Comparison of ENCODE assay signal across 9 cellular contexts in the genomic region with DNA sequence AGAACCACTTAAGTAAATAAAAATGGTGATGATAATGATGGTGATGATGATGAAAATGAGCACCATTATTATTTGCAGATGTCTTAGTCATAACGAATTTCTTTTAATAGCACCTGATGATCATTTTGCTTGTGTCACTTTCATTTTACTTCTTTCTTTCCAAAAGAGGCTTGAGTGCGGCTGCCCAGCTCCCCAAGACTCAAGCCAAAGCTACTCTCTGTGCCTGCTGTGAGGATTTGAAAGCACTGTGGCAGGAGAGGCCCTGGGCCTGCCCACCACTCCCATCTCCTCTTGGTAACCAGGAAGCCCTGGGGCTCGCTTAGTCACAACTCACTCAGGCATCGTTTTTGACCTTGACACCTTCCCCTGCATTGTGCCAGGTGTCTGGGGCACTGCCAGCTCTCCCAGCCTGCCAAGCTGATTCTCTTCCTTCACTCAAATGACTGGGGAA. TPM values are rescaled to one million over a fixed set of nuclear protein-coding genes. Genes with fewer than 3 reads are reported as not detected.
A peak's percentile ranks its signal among the peaks of the same experiment; 100 is the strongest.
DNase-seq lines count a peak whose midpoint lies in the region; ATAC-seq, FAIRE-seq and TF ChIP-seq lines count a peak whose summit lies in the region.
"Had no signal": no experiment of that assay in that cellular context is flagged by ENCODE, and none has a peak within 500 bp of the region (broad histone marks: within the 10 kb centered on the region; RNA-seq: fewer than 3 reads in every experiment).

No MANE protein-coding gene starts in this region.

- H3K4me1 ChIP-seq in endothelial cell of umbilical vein (ENCODE audit: control insufficient read depth, extremely low read depth, insufficient read depth, low read length) (peaks cover 35% of the 10 kb centered on the region), thoracic aorta (ENCODE audit: control insufficient read depth in 1 of 2, low read depth in 2 of 2) (peaks cover 29 to 52% of the 10 kb centered on the region in 2 donors), A673 (ENCODE audit: insufficient read depth, low read length, poor library complexity, severe bottlenecking) (peaks cover 48% of the 10 kb centered on the region)

- H2AFZ ChIP-seq in endothelial cell of umbilical vein (ENCODE audit: low read depth, low read length) = no peak overlapping the region

- intact Hi-C loops in endothelial cell of umbilical vein (cut with micrococcal nuclease) = no loop called here
- intact Hi-C loops in A673 (cut with micrococcal nuclease; ENCODE audit: unreplicated experiment) = no loop called here

- H3K4me3 ChIP-seq in endothelial cell of umbilical vein (replicated peaks in 1 of 3; ENCODE audit: insufficient read depth in 1 of 3, low read depth in 1 of 3, low read length in 3 of 3) (no peak overlapping the region), thoracic aorta (no peak overlapping the region), A673 (ENCODE audit: low read depth, low read length, poor library complexity, severe bottlenecking) (no peak overlapping the region)

- H3K9me1 ChIP-seq in endothelial cell of umbilical vein (replicated peaks; ENCODE audit: control insufficient read depth, extremely low read depth, insufficient read depth, low read length) = no peaks in the 10 kb centered on the region

- H3K4me2 ChIP-seq in endothelial cell of umbilical vein (ENCODE audit: insufficient read depth, low read length) = peak overlapping the region; percentile 18

- BruUV-seq in endothelial cell of umbilical vein (replicated peaks; lab: Mats Ljungman, UMichigan) (no TSS peak), A673 (replicated peaks; lab: Mats Ljungman, UMichigan) (no TSS peak)

- CTCF ChIA-PET in endothelial cell of umbilical vein (lab: Charles Lee) = interaction anchor here (2.7 kb wide), 1 partner anchor 20 kb away, joined by 13 read pairs; no protein-coding TSS in a partner anchor
- CTCF ChIA-PET in A673 (lab: Charles Lee) = no interaction called here

- DNase-seq in NCI-H2081 treated with DMSO at 0.1 percent for 48 hours (lab: John Stamatoyannopoulos, UW) (peak; percentile 87), endothelial cell of umbilical vein (ENCODE audit: low read depth, low spot score) (peak; percentile 83), thoracic aorta (ENCODE audit: low spot score) (no peak), A673 (ENCODE audit: low spot score) (no peak), middle frontal gyrus (ENCODE audit: extremely low spot score, low spot score) (no peak), superior temporal gyrus (ENCODE audit: extremely low spot score) (no peak), NCI-H82 treated with DMSO at 0.1 percent for 48 hours (lab: John Stamatoyannopoulos, UW; ENCODE audit: unreplicated experiment) (no peak)
- DNase-seq: activated naive CD8-positive, alpha-beta T cell treated with anti-CD3 and anti-CD28 coated beads, Interleukin-2, amount 10 ng/mL, durations not matched to agents 7 days and 5 days had no signal

- dilution Hi-C loops in endothelial cell of umbilical vein (cut with MboI; ENCODE audit: extremely low pct_ligation_motif_present, low sequenced_read_pairs) = no loop called here

- POLR2A ChIA-PET in endothelial cell of umbilical vein (lab: Charles Lee) (interaction anchor here (0.7 kb wide), 1 partner anchor 41 kb away, joined by 4 read pairs; the partner anchor contains the start of gene RPL37A), A673 (lab: Charles Lee; ENCODE audit: low non-redundant PET) (no interaction called here)

- peak; percentile 44 for FAIRE-seq in endothelial cell of umbilical vein (lab: Jason Lieb, UNC)

- no peaks in the 10 kb centered on the region for H3K36me3 ChIP-seq in endothelial cell of umbilical vein (ENCODE audit: control insufficient read depth in 2 of 2, extremely low read depth in 1 of 2, insufficient read depth in 2 of 2, low read length in 2 of 2)
- no peaks in the 10 kb centered on the region for H3K36me3 ChIP-seq in thoracic aorta
- no peaks in the 10 kb centered on the region for H3K36me3 ChIP-seq in A673 (ENCODE audit: insufficient read depth, low read length, poor library complexity, severe bottlenecking)

- TF ChIP-seq POLR2A in endothelial cell of umbilical vein (IDR thresholded peaks at IDR 0.05; ENCODE audit: low read depth, low read length) = no peak

- H3K9me3 ChIP-seq in endothelial cell of umbilical vein (replicated peaks; ENCODE audit: control insufficient read depth, insufficient read depth, low read length) (no peaks in the 10 kb centered on the region), thoracic aorta (no peaks in the 10 kb centered on the region), A673 (ENCODE audit: low read depth, low read length, poor library complexity, severe bottlenecking) (no peaks in the 10 kb centered on the region)

- no peaks in the 10 kb centered on the region for H4K20me1 ChIP-seq in endothelial cell of umbilical vein (replicated peaks; ENCODE audit: control insufficient read depth, extremely low read depth, insufficient read depth, low read length)

- H3K27ac ChIP-seq in endothelial cell of umbilical vein (ENCODE audit: insufficient read depth, low read depth, low read length) = peak overlapping the region; percentile 19
- peak overlapping the region; percentile 74 to 93 for H3K27ac ChIP-seq in thoracic aorta
- H3K27ac ChIP-seq in A673 (ENCODE audit: low read depth, low read length, poor library complexity, severe bottlenecking) = no peak overlapping the region

- no peaks in the 10 kb centered on the region for H3K27me3 ChIP-seq in endothelial cell of umbilical vein (ENCODE audit: control insufficient read depth in 2 of 2, insufficient read depth in 2 of 2, low read length in 2 of 2)
- no peaks in the 10 kb centered on the region for H3K27me3 ChIP-seq in thoracic aorta (replicated peaks; ENCODE audit: insufficient read depth)
- H3K27me3 ChIP-seq in A673 (replicated peaks; ENCODE audit: insufficient read depth, low read depth, low read length, poor library complexity) = no peaks in the 10 kb centered on the region

- TF ChIP-seq CTCF in endothelial cell of umbilical vein (IDR thresholded peaks at IDR 0.05; ENCODE audit: extremely low read depth in 1 of 2, insufficient read depth in 1 of 2, low read depth in 1 of 2, low read length in 2 of 2) (no peak), thoracic aorta (IDR thresholded peaks at IDR 0.05) (no peak), A673 (conservative IDR thresholded peaks at IDR 0.05; ENCODE audit: low read depth, low read length) (no peak)

- ATAC-seq in GM21390 (IDR thresholded peaks at IDR 0.05; ENCODE audit: unreplicated experiment) (peak; percentile 78), thoracic aorta (ENCODE audit: insufficient number of reproducible peaks, low FRiP score, low read depth) (peak; percentile 11)

- H3K9ac ChIP-seq in endothelial cell of umbilical vein (replicated peaks; ENCODE audit: extremely low read depth, insufficient read depth, low read length) = no peak overlapping the region

- no peaks in the 10 kb centered on the region for H3K79me2 ChIP-seq in endothelial cell of umbilical vein (ENCODE audit: control insufficient read depth, insufficient read depth, low read length)

TF ChIP-seq in endothelial cell of umbilical vein, 7 proteins besides CTCF, POLR2A, EP300 and RAD21:
- no peak for TF ChIP-seq EZH2 (IDR thresholded peaks at IDR 0.05; ENCODE audit: borderline replicate concordance, low read depth, low read length, severe bottlenecking)
- peak; percentile 13 for TF ChIP-seq POLR2AphosphoS5 (IDR thresholded peaks at IDR 0.05; ENCODE audit: insufficient read depth, low read depth, low read length)
- no peak for TF ChIP-seq MAX (IDR thresholded peaks at IDR 0.05; ENCODE audit: insufficient read depth, insufficient read length)

RNA-seq across cellular contexts. Expression of gene RPL37A, which starts 41.2 kb away (rescaled TPM):
- total RNA-seq in endothelial cell of umbilical vein = 2,628 and 2,952 TPM in 2 replicates
- 1,143 and 1,889 TPM in 2 replicates for polyA plus RNA-seq in endothelial cell of umbilical vein
- polyA plus RNA-seq in endothelial cell of umbilical vein (2011; cell fraction: cytosol; rRNA removed) = 2,402 and 3,048 TPM in 2 replicates
- polyA plus RNA-seq in endothelial cell of umbilical vein (2011; cell fraction: nucleus; rRNA removed) = 806 and 883 TPM in 2 replicates
- polyA plus RNA-seq in endothelial cell of umbilical vein (2012) = 5,195 and 6,189 TPM in 2 replicates
- 605 and 868 TPM in 2 replicates for polyA minus RNA-seq in endothelial cell of umbilical vein
- polyA minus RNA-seq in endothelial cell of umbilical vein (2011; cell fraction: cytosol; rRNA and poly(A)+ RNA removed) = 771 TPM
- polyA minus RNA-seq in endothelial cell of umbilical vein (2011; cell fraction: nucleus; rRNA and poly(A)+ RNA removed) = 140 and 162 TPM in 2 replicates
- 100 to 1,000 TPM; 422 to 464 TPM for total RNA-seq in thoracic aorta
- total RNA-seq in A673 (2021) = 2,455 and 2,535 TPM in 2 replicates

Comparison
In these comparisons a context has a peak if more than half of its experiments do, and no peak if none do; other contexts are left out.
1. DNase-seq: peak in NCI-H2081 treated with DMSO at 0.1 percent for 48 hours (single experiment) and endothelial cell of umbilical vein (single experiment); none in thoracic aorta (single experiment), A673 (single experiment), middle frontal gyrus (single experiment), superior temporal gyrus (single experiment) and NCI-H82 treated with DMSO at 0.1 percent for 48 hours (single experiment).